19 cellular contexts compared by ENCODE assay signal in the genomic region with DNA sequence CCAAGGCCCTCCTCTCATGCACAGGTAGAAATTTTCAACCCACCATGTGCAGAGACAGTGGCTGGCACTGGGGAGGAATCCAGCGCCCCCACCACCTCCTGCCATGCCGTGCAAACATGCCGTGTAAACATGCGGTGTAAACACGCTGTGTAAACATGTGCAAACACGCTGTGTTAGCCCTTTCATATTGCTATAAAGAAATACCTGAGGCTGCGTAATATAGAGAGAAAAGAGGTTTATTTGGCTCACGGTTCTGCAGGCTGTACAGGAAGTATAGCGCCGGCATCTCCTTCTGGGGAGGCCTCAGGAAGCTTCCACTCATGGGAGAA.
"Had no signal": no experiment of that assay in that cellular context is flagged by ENCODE, and none has a peak within 500 bp of the region (broad histone marks: within the 10 kb centered on the region; RNA-seq: fewer than 3 reads in every experiment).

No MANE protein-coding gene starts in this region.

- H3K9ac ChIP-seq: SK-N-SH had no signal

- FAIRE-seq: RCC 7860 had no signal

- DNase-seq: KBM-7, MV-4-11, NCI-H1048, NCI-H1105 treated with DMSO at 0.1 percent for 48 hours, NCI-H1417 treated with DMSO at 0.1 percent for 48 hours, NCI-H187, NCI-H2029, NCI-H2081 treated with DMSO at 0.1 percent for 48 hours, NCI-H2171, NCI-H226, NCI-H446, NCI-H510A, NCI-H524 treated with DMSO at 0.1 percent for 48 hours, NCI-H69, NCI-H774, RPMI8226, SHP77, SK-N-SH had no signal

- H3K9me3 ChIP-seq: SK-N-SH had no signal

- H3K4me2 ChIP-seq: SK-N-SH had no signal
